In genomic region chr3:128875556-128876120, GRCh38 we compare ENCODE assay signal across 8 cellular contexts. TPM values are rescaled to one million over a fixed set of nuclear protein-coding genes. Genes with fewer than 3 reads are reported as not detected.
DNase-seq lines count a peak whose midpoint lies in the region; ATAC-seq and TF ChIP-seq lines count a peak whose summit lies in the region.

No MANE protein-coding gene starts in this region.

- H3K27ac Mint-ChIP-seq in dendritic cell treated with granulocyte-macrophage colony-stimulating factor and Interleukin-4, amounts not matched to agents 40 ng/mL and 50 ng/mL, for 4 days, result peak overlapping the region; percentile 26
- no peak overlapping the region for H3K27ac Mint-ChIP-seq in neural crest cell (ENCODE audit: unreplicated experiment)

- H3K36me3 Mint-ChIP-seq in dendritic cell treated with granulocyte-macrophage colony-stimulating factor and Interleukin-4, amounts not matched to agents 40 ng/mL and 50 ng/mL, for 4 days (ENCODE audit: low read depth), result peaks cover 6% of the 10 kb centered on the region
- no peaks in the 10 kb centered on the region for H3K36me3 Mint-ChIP-seq in neural crest cell (ENCODE audit: low read depth)

- intact Hi-C loops in dendritic cell treated with granulocyte-macrophage colony-stimulating factor and Interleukin-4, amounts not matched to agents 40 ng/mL and 50 ng/mL, for 4 days (cut with micrococcal nuclease), result no loop called here
- intact Hi-C loops in upper lobe of right lung (cut with DNase I), result no loop called here

- peaks cover 17% of the 10 kb centered on the region for H3K4me1 ChIP-seq in upper lobe of right lung

- DNase-seq in EH (ENCODE audit: low read depth) (peak; percentile 42), neural crest cell (ENCODE audit: low read depth, low spot score) (peak; percentile 50), upper lobe of right lung (no peak), DMS53 (lab: John Stamatoyannopoulos, UW) (no peak), NCI-H187 (lab: John Stamatoyannopoulos, UW) (no peak)
- DNase-seq in activated CD4-positive, alpha-beta T cell treated with anti-CD3 and anti-CD28 coated beads for 24 hours (ENCODE audit: low read depth in 2 of 2), result peak; percentile 40 to 47

- no peak overlapping the region for H3K4me3 ChIP-seq in upper lobe of right lung

- H3K9me3 ChIP-seq in upper lobe of right lung, result no peaks in the 10 kb centered on the region

- H3K9me3 Mint-ChIP-seq in dendritic cell treated with granulocyte-macrophage colony-stimulating factor and Interleukin-4, amounts not matched to agents 40 ng/mL and 50 ng/mL, for 4 days, result no peaks in the 10 kb centered on the region
- H3K9me3 Mint-ChIP-seq in neural crest cell, result no peaks in the 10 kb centered on the region

- no peak overlapping the region for H3K27ac ChIP-seq in upper lobe of right lung

- H3K4me1 Mint-ChIP-seq in dendritic cell treated with granulocyte-macrophage colony-stimulating factor and Interleukin-4, amounts not matched to agents 40 ng/mL and 50 ng/mL, for 4 days (ENCODE audit: low read depth), result peaks cover 47% of the 10 kb centered on the region
- peaks cover 30% of the 10 kb centered on the region for H3K4me1 Mint-ChIP-seq in neural crest cell

- peak; percentile 41 for ATAC-seq in upper lobe of right lung

- TF ChIP-seq CTCF in LNCAP (IDR thresholded peaks at IDR 0.05) (peak; percentile 60), neural crest cell (conservative IDR thresholded peaks at IDR 0.05) (peak; percentile 65), upper lobe of right lung (IDR thresholded peaks at IDR 0.05) (peak; percentile 42)

- no peaks in the 10 kb centered on the region for H3K36me3 ChIP-seq in upper lobe of right lung

- no peak overlapping the region for H3K4me3 Mint-ChIP-seq in dendritic cell treated with granulocyte-macrophage colony-stimulating factor and Interleukin-4, amounts not matched to agents 40 ng/mL and 50 ng/mL, for 4 days
- H3K4me3 Mint-ChIP-seq in neural crest cell, result peak overlapping the region; percentile 57

- no peaks in the 10 kb centered on the region for H3K27me3 ChIP-seq in upper lobe of right lung

- no peaks in the 10 kb centered on the region for H3K27me3 Mint-ChIP-seq in dendritic cell treated with granulocyte-macrophage colony-stimulating factor and Interleukin-4, amounts not matched to agents 40 ng/mL and 50 ng/mL, for 4 days
- H3K27me3 Mint-ChIP-seq in neural crest cell (ENCODE audit: low read depth), result peaks cover 8% of the 10 kb centered on the region

RNA-seq across cellular contexts. Expression of gene ACAD9, which starts 3.8 kb away (rescaled TPM):
- total RNA-seq in neural crest cell (60.2 and 60.6 TPM in 2 replicates), upper lobe of right lung (43.0 TPM)

Comparison
In these comparisons a context has a peak if more than half of its experiments do, and no peak if none do; other contexts are left out.
1. DNase-seq: peak in EH (single experiment), activated CD4-positive, alpha-beta T cell treated with anti-CD3 and anti-CD28 coated beads for 24 hours (2 of 2) and neural crest cell (single experiment); none in upper lobe of right lung (single experiment), DMS53 (single experiment) and NCI-H187 (0 of 2).
2. Peak in every context shown above with its lines, with median percentiles within 50 percentile points of each other: CTCF ChIP-seq.